In the genomic region with DNA sequence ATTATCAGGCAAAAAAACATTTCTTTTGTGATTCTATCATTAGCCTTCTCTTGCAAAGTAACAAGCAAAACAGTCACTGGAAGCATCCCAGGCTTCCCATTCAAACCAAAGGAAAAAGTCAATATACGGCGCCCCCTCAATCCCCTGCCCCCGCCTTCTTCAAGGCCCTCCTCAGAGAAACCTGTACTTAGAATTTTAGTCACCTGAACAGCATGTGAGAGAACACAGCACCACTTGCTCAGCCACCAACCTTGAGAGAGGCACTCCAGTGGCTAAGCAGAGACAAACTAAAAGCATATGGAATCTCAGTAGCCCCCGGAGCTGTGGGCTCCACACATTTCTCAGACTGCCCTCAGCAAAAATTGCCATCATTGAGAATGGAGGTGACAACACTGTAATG, we compare ENCODE assay signal across 16 cellular contexts. TPM values are rescaled to one million over a fixed set of nuclear protein-coding genes. Genes with fewer than 3 reads are reported as not detected.
A peak's percentile ranks its signal among the peaks of the same experiment; 100 is the strongest.
DNase-seq lines count a peak whose midpoint lies in the region; ATAC-seq and TF ChIP-seq lines count a peak whose summit lies in the region.
"Had no signal": no experiment of that assay in that cellular context is flagged by ENCODE, and none has a peak within 500 bp of the region (broad histone marks: within the 10 kb centered on the region; RNA-seq: fewer than 3 reads in every experiment).

No MANE protein-coding gene starts in this region.

- H3K9ac ChIP-seq in iPS-20b (ENCODE audit: low read depth, low read length): no peak overlapping the region

- H3K4me3 Mint-ChIP-seq in activated CD4-positive, alpha-beta T cell treated with anti-CD3 and anti-CD28 coated beads for 36 hours: peak overlapping the region; percentile 60
- peak overlapping the region in 5 of 7 donors; percentile 8 to 62 (median 29) for H3K4me3 Mint-ChIP-seq in CD8-positive, alpha-beta memory T cell
- H3K4me3 Mint-ChIP-seq in activated CD8-positive, alpha-beta T cell treated with anti-CD3 and anti-CD28 coated beads for 36 hours: peak overlapping the region; percentile 58

- H3K9me3 ChIP-seq in CD8-positive, alpha-beta memory T cell (ENCODE audit: low read length): no peaks in the 10 kb centered on the region
- H3K9me3 ChIP-seq in iPS-20b (ENCODE audit: insufficient read depth, low read depth, low read length): no peaks in the 10 kb centered on the region
- H3K9me3 ChIP-seq: esophagus muscularis mucosa, right lobe of liver, stomach had no signal

- H3K9me3 Mint-ChIP-seq in activated CD4-positive, alpha-beta T cell treated with anti-CD3 and anti-CD28 coated beads for 36 hours (ENCODE audit: low read depth): no peaks in the 10 kb centered on the region
- H3K9me3 Mint-ChIP-seq in CD8-positive, alpha-beta memory T cell: no peaks in the 10 kb centered on the region
- H3K9me3 Mint-ChIP-seq in activated CD8-positive, alpha-beta T cell treated with anti-CD3 and anti-CD28 coated beads for 36 hours: no peaks in the 10 kb centered on the region

- no peaks in the 10 kb centered on the region for H3K27me3 Mint-ChIP-seq in activated CD4-positive, alpha-beta T cell treated with anti-CD3 and anti-CD28 coated beads for 36 hours
- peaks cover 4 to 13% of the 10 kb centered on the region in 2 donors for H3K27me3 Mint-ChIP-seq in CD8-positive, alpha-beta memory T cell
- no peaks in the 10 kb centered on the region for H3K27me3 Mint-ChIP-seq in activated CD8-positive, alpha-beta T cell treated with anti-CD3 and anti-CD28 coated beads for 36 hours

- DNase-seq in activated CD4-positive, alpha-beta T cell treated with anti-CD3 and anti-CD28 coated beads for 36 hours: peak; percentile 49
- DNase-seq in activated CD4-positive, alpha-beta T cell treated with anti-CD3 and anti-CD28 coated beads for 48 hours: no peak
- DNase-seq in CD8-positive, alpha-beta memory T cell: no peak
- peak; percentile 53 for DNase-seq in activated CD8-positive, alpha-beta T cell treated with anti-CD3 and anti-CD28 coated beads for 36 hours
- DNase-seq in A172 (ENCODE audit: low spot score) (no peak), GDM1 (lab: John Stamatoyannopoulos, UW) (no peak)
- DNase-seq: NCI-H345, right lobe of liver, stomach, WERI-Rb-1 had no signal

- H3K4me3 ChIP-seq in CD8-positive, alpha-beta memory T cell (ENCODE audit: low read length): peak overlapping the region; percentile 20
- H3K4me3 ChIP-seq in iPS-20b (ENCODE audit: low read length): peak overlapping the region; percentile 2; the same call in 1 of the 2 replicates
- H3K4me3 ChIP-seq: esophagus muscularis mucosa, right lobe of liver, stomach had no signal

- peaks cover 1% of the 10 kb centered on the region for H3K36me3 ChIP-seq in CD8-positive, alpha-beta memory T cell (ENCODE audit: insufficient read depth, low read length)
- no peaks in the 10 kb centered on the region for H3K36me3 ChIP-seq in iPS-20b (ENCODE audit: insufficient read depth, low read depth, low read length)
- H3K36me3 ChIP-seq: esophagus muscularis mucosa, right lobe of liver, stomach, WERI-Rb-1 had no signal

- H3K27ac ChIP-seq in CD8-positive, alpha-beta memory T cell (ENCODE audit: low read depth, low read length): no peak overlapping the region
- H3K27ac ChIP-seq in iPS-20b (ENCODE audit: low read length): no peak overlapping the region
- H3K27ac ChIP-seq: esophagus muscularis mucosa, right lobe of liver, RWPE1, stomach, WERI-Rb-1 had no signal

- TF ChIP-seq CTCF in activated CD8-positive, alpha-beta T cell treated with anti-CD3 and anti-CD28 coated beads for 36 hours (IDR thresholded peaks at IDR 0.05): no peak

- peaks cover 55% of the 10 kb centered on the region for H3K36me3 Mint-ChIP-seq in activated CD4-positive, alpha-beta T cell treated with anti-CD3 and anti-CD28 coated beads for 36 hours (ENCODE audit: low read depth)
- H3K36me3 Mint-ChIP-seq in CD8-positive, alpha-beta memory T cell: peaks cover 0 to 15% (median 9%) of the 10 kb centered on the region in 3 donors
- H3K36me3 Mint-ChIP-seq in activated CD8-positive, alpha-beta T cell treated with anti-CD3 and anti-CD28 coated beads for 36 hours (ENCODE audit: low read depth): peaks cover 42% of the 10 kb centered on the region

- H3K27me3 ChIP-seq in CD8-positive, alpha-beta memory T cell (ENCODE audit: insufficient read depth, low read length, poor library complexity, severe bottlenecking): no peaks in the 10 kb centered on the region
- peaks cover 51% of the 10 kb centered on the region for H3K27me3 ChIP-seq in iPS-20b (ENCODE audit: insufficient read depth, low read length)
- H3K27me3 ChIP-seq: esophagus muscularis mucosa had no signal

- ATAC-seq in activated CD4-positive, alpha-beta T cell treated with anti-CD3 and anti-CD28 coated beads for 36 hours: no peak
- peak; percentile 18 for ATAC-seq in activated CD8-positive, alpha-beta T cell treated with anti-CD3 and anti-CD28 coated beads for 36 hours
- ATAC-seq in HG03135 (IDR thresholded peaks at IDR 0.05; ENCODE audit: unreplicated experiment): no peak
- ATAC-seq: left lobe of liver, right lobe of liver had no signal

- intact Hi-C loops in activated CD4-positive, alpha-beta T cell treated with anti-CD3 and anti-CD28 coated beads for 36 hours (cut with DNase I, micrococcal nuclease): loop anchor here in 1 of 2 experiments (2.0 kb wide), 1 partner anchor 23 kb away; no protein-coding TSS in a partner anchor
- intact Hi-C loops in activated CD8-positive, alpha-beta T cell treated with anti-CD3 and anti-CD28 coated beads for 36 hours (cut with micrococcal nuclease): loop anchor here (5.0 kb wide), 1 partner anchor 36 kb away; no protein-coding TSS in a partner anchor

- CTCF ChIA-PET in activated CD4-positive, alpha-beta T cell treated with anti-CD3 and anti-CD28 coated beads for 36 hours (lab: Charles Lee): interaction anchor here (1.3 to 6.9 kb wide), 3 partner anchors 12 to 27 kb away, joined by 3 to 37 read pairs (median 7); no protein-coding TSS in a partner anchor
- CTCF ChIA-PET in CD8-positive, alpha-beta memory T cell (lab: Charles Lee): interaction anchor here (1.2 kb wide), 1 partner anchor 21 kb away, joined by 3 read pairs; no protein-coding TSS in a partner anchor
- CTCF ChIA-PET in activated CD8-positive, alpha-beta T cell treated with anti-CD3 and anti-CD28 coated beads for 36 hours (lab: Charles Lee): interaction anchor here (0.9 to 1.3 kb wide), 4 partner anchors 16 to 28 kb away, joined by 3 read pairs; no protein-coding TSS in a partner anchor

- POLR2A ChIA-PET in activated CD4-positive, alpha-beta T cell treated with anti-CD3 and anti-CD28 coated beads for 36 hours (lab: Charles Lee): interaction anchor here (1.1 kb wide), 1 partner anchor 114 kb away, joined by 3 read pairs; no protein-coding TSS in a partner anchor
- POLR2A ChIA-PET in CD8-positive, alpha-beta memory T cell (lab: Charles Lee): no interaction called here
- POLR2A ChIA-PET in activated CD8-positive, alpha-beta T cell treated with anti-CD3 and anti-CD28 coated beads for 36 hours (lab: Charles Lee): interaction anchor here (0.9 to 2.3 kb wide), 8 partner anchors 9 to 35 kb away, joined by 3 to 10 read pairs (median 8); no protein-coding TSS in a partner anchor

- peaks cover 97% of the 10 kb centered on the region for H3K4me1 Mint-ChIP-seq in activated CD4-positive, alpha-beta T cell treated with anti-CD3 and anti-CD28 coated beads for 36 hours
- peaks cover 72 to 99% (median 91%) of the 10 kb centered on the region in 3 donors for H3K4me1 Mint-ChIP-seq in CD8-positive, alpha-beta memory T cell
- H3K4me1 Mint-ChIP-seq in activated CD8-positive, alpha-beta T cell treated with anti-CD3 and anti-CD28 coated beads for 36 hours (ENCODE audit: low read depth): peaks cover 86% of the 10 kb centered on the region

- H3K27ac Mint-ChIP-seq in activated CD4-positive, alpha-beta T cell treated with anti-CD3 and anti-CD28 coated beads for 36 hours: peak overlapping the region; percentile 92
- H3K27ac Mint-ChIP-seq in CD8-positive, alpha-beta memory T cell: peak overlapping the region in 4 of 8 donors; percentile 10 to 67 (median 26)
- H3K27ac Mint-ChIP-seq in activated CD8-positive, alpha-beta T cell treated with anti-CD3 and anti-CD28 coated beads for 36 hours: peak overlapping the region; percentile 93

- peaks cover 95% of the 10 kb centered on the region for H3K4me1 ChIP-seq in CD8-positive, alpha-beta memory T cell (ENCODE audit: insufficient read depth, low read length)
- H3K4me1 ChIP-seq in iPS-20b (ENCODE audit: insufficient read depth, low read length): peaks cover 45% of the 10 kb centered on the region; the same call in 1 of the 2 replicates
- H3K4me1 ChIP-seq: esophagus muscularis mucosa, right lobe of liver, stomach had no signal

RNA-seq across cellular contexts. Expression of gene LEF1, which starts 25.2 kb away (rescaled TPM):
- total RNA-seq in activated CD4-positive, alpha-beta T cell treated with anti-CD3 and anti-CD28 coated beads for 36 hours: 100 to 1,000 TPM; 175 to 302 TPM
- total RNA-seq in CD8-positive, alpha-beta memory T cell: 10 to 100 TPM; 53.2 to 55.1 TPM
- polyA plus RNA-seq in CD8-positive, alpha-beta memory T cell: 230 TPM
- total RNA-seq in activated CD8-positive, alpha-beta T cell treated with anti-CD3 and anti-CD28 coated beads for 36 hours: 100 to 1,000 TPM; 178 to 182 TPM
- total RNA-seq in A172 (2014; rRNA removed; shearing (Covaris generic)): 4.7 and 6.1 TPM in 2 replicates
- total RNA-seq: bronchial epithelial cell had no signal

Comparison
In these comparisons a context has a peak if more than half of its experiments do, and no peak if none do; other contexts are left out.
1. DNase-seq: peak in activated CD4-positive, alpha-beta T cell treated with anti-CD3 and anti-CD28 coated beads for 36 hours (single experiment) and activated CD8-positive, alpha-beta T cell treated with anti-CD3 and anti-CD28 coated beads for 36 hours (single experiment); none in activated CD4-positive, alpha-beta T cell treated with anti-CD3 and anti-CD28 coated beads for 48 hours (single experiment), CD8-positive, alpha-beta memory T cell (0 of 5), A172 (single experiment) and GDM1 (single experiment).
2. Peak in every context shown above with its lines, with median percentiles within 50 percentile points of each other: H3K4me3 Mint-ChIP-seq.